Comparison of ENCODE assay signal across 12 cellular contexts in the genomic region with DNA sequence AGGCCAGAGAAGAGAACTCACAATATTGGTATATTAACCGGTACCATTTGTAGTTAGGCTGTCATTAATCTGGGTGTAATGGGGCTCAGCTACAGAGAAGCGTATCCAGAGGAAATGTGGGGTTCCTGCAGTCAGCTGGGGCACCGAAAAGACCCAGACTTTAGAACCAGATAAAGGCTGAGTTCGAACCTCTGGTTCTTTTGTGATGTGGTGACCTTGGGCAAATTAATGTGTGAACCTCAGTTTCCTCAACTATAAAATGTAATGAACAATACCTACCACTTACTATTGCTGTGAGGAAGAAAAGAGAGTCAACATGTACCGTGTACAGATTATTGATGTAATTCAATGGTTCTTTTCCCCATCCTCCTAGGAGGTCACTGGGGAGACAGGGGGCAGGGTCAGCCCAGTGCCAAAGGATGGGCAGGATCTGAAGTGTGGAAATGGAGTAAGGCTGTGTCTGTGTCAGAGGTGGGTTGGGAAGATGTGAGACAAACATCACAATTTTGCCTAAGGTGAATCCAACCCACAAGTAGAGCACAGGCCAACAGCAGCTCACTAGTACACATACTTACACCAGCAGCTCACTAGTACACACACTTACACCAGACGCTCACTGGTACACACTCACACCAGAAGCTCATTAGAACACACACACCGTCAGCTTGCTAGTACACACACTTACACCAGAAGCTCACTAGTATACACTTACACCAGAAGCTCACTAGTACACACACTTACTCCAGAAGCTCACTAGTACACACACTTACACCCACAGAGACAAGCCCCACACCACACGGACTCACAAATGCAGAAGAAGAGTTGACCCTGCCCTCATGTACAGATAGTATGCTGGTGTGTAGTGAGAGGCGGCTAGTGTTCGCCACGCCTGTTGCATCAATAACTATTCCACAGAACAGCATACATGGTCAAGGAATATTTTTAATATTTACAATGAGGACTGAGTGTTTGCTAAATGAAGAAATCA. TPM values are rescaled to one million over a fixed set of nuclear protein-coding genes. Genes with fewer than 3 reads are reported as not detected.
DNase-seq lines count a peak whose midpoint lies in the region; ATAC-seq and TF ChIP-seq lines count a peak whose summit lies in the region.
"Had no signal": no experiment of that assay in that cellular context is flagged by ENCODE, and none has a peak within 500 bp of the region (broad histone marks: within the 10 kb centered on the region; RNA-seq: fewer than 3 reads in every experiment).

No MANE protein-coding gene starts in this region.

- CTCF ChIA-PET in Calu3 (lab: Charles Lee), result interaction anchor here (0.6 kb wide), 1 partner anchor 262 kb away, joined by 3 read pairs; no protein-coding TSS in a partner anchor

- no peak for ATAC-seq in lower lobe of right lung
- ATAC-seq in upper lobe of right lung, result no peak
- ATAC-seq in GM21619 (IDR thresholded peaks at IDR 0.05; ENCODE audit: unreplicated experiment), result no peak

- H3K27ac Mint-ChIP-seq in activated T-helper 2 cell treated with anti-CD3 and anti-CD28 coated beads, Interferon-gamma antibody, Interleukin-2, Interleukin-4, amounts not matched to agents 10 μg/mL and 5 μg/mL and 100 μg/mL, durations not matched to agents 14 hours and 24 hours and 36 hours, result peak overlapping the region; percentile 99
- no peak overlapping the region for H3K27ac Mint-ChIP-seq in Calu3 (ENCODE audit: unreplicated experiment)

- peak overlapping the region; percentile 95 for H3K4me3 Mint-ChIP-seq in activated T-helper 2 cell treated with anti-CD3 and anti-CD28 coated beads, Interferon-gamma antibody, Interleukin-2, Interleukin-4, amounts not matched to agents 10 μg/mL and 5 μg/mL and 100 μg/mL, durations not matched to agents 14 hours and 24 hours and 36 hours (ENCODE audit: low read depth)
- no peak overlapping the region for H3K4me3 Mint-ChIP-seq in Calu3 (ENCODE audit: low read depth, unreplicated experiment)

- H3K4me1 ChIP-seq in lower lobe of right lung (peaks cover 16% of the 10 kb centered on the region), upper lobe of right lung (peaks cover 15% of the 10 kb centered on the region)

- H3K9me3 ChIP-seq in lower lobe of right lung (no peaks in the 10 kb centered on the region), upper lobe of right lung (no peaks in the 10 kb centered on the region)

- H3K27me3 ChIP-seq in lower lobe of right lung (ENCODE audit: low read depth) (peaks cover 34% of the 10 kb centered on the region), upper lobe of right lung (peaks cover 52% of the 10 kb centered on the region)

- no TSS peak for BruUV-seq in Calu3 (replicated peaks; lab: Mats Ljungman, UMichigan)

- H3K36me3 ChIP-seq in lower lobe of right lung (no peaks in the 10 kb centered on the region), upper lobe of right lung (no peaks in the 10 kb centered on the region)

- H3K27ac ChIP-seq in lower lobe of right lung (peak overlapping the region; percentile 76), upper lobe of right lung (peak overlapping the region; percentile 77)
- H3K27ac ChIP-seq: SK-N-MC had no signal

- peaks cover 70% of the 10 kb centered on the region for H3K4me1 Mint-ChIP-seq in activated T-helper 2 cell treated with anti-CD3 and anti-CD28 coated beads, Interferon-gamma antibody, Interleukin-2, Interleukin-4, amounts not matched to agents 10 μg/mL and 5 μg/mL and 100 μg/mL, durations not matched to agents 14 hours and 24 hours and 36 hours (ENCODE audit: low read depth)
- H3K4me1 Mint-ChIP-seq in Calu3 (ENCODE audit: low read depth, unreplicated experiment), result peaks cover 17% of the 10 kb centered on the region

- TF ChIP-seq CTCF in lower lobe of right lung (IDR thresholded peaks at IDR 0.05) (no peak), upper lobe of right lung (IDR thresholded peaks at IDR 0.05) (no peak), Calu3 (IDR thresholded peaks at IDR 0.05; ENCODE audit: unreplicated experiment) (no peak)

- DNase-seq in activated gamma-delta T cell treated with Interleukin-2 at 50 U/mL for 16 hours (peak; percentile 34), activated gamma-delta T cell (lab: John Stamatoyannopoulos, UW) (no peak), lower lobe of right lung (no peak), upper lobe of right lung (no peak), Calu3 (no peak), erythroblast (lab: John Stamatoyannopoulos, UW) (no peak)
- no peak for DNase-seq in activated T-helper 2 cell treated with anti-CD3 and anti-CD28 coated beads, Interferon-gamma antibody, Interleukin-2, Interleukin-4, amounts not matched to agents 10 μg/mL and 5 μg/mL and 100 μg/mL, durations not matched to agents 14 hours and 24 hours and 36 hours (ENCODE audit: low spot score)
- DNase-seq: GF-D8; stimulated activated CD4-positive, alpha-beta T cell treated with anti-CD3 and anti-CD28 coated beads, Interleukin-2, amount 100 ng/mL, for 48 hours had no signal

- no peaks in the 10 kb centered on the region for H3K27me3 Mint-ChIP-seq in activated T-helper 2 cell treated with anti-CD3 and anti-CD28 coated beads, Interferon-gamma antibody, Interleukin-2, Interleukin-4, amounts not matched to agents 10 μg/mL and 5 μg/mL and 100 μg/mL, durations not matched to agents 14 hours and 24 hours and 36 hours (ENCODE audit: low read depth)
- H3K27me3 Mint-ChIP-seq in Calu3 (ENCODE audit: unreplicated experiment), result peaks cover 98% of the 10 kb centered on the region

- no peaks in the 10 kb centered on the region for H3K9me3 Mint-ChIP-seq in activated T-helper 2 cell treated with anti-CD3 and anti-CD28 coated beads, Interferon-gamma antibody, Interleukin-2, Interleukin-4, amounts not matched to agents 10 μg/mL and 5 μg/mL and 100 μg/mL, durations not matched to agents 14 hours and 24 hours and 36 hours
- no peaks in the 10 kb centered on the region for H3K9me3 Mint-ChIP-seq in Calu3 (ENCODE audit: low read depth, unreplicated experiment)

- H3K36me3 Mint-ChIP-seq in activated T-helper 2 cell treated with anti-CD3 and anti-CD28 coated beads, Interferon-gamma antibody, Interleukin-2, Interleukin-4, amounts not matched to agents 10 μg/mL and 5 μg/mL and 100 μg/mL, durations not matched to agents 14 hours and 24 hours and 36 hours (ENCODE audit: low read depth), result peaks cover 80% of the 10 kb centered on the region
- peaks cover 5% of the 10 kb centered on the region for H3K36me3 Mint-ChIP-seq in Calu3 (ENCODE audit: insufficient read depth, unreplicated experiment)

- intact Hi-C loops in activated T-helper 2 cell treated with anti-CD3 and anti-CD28 coated beads, Interferon-gamma antibody, Interleukin-2, Interleukin-4, amounts not matched to agents 10 μg/mL and 5 μg/mL and 100 μg/mL, durations not matched to agents 14 hours and 24 hours and 36 hours (cut with micrococcal nuclease), result loop anchor here (10.0 kb wide), 1 partner anchor 1784 kb away; a partner anchor contains a TSS
- intact Hi-C loops in lower lobe of right lung (cut with DNase I), result no loop called here
- intact Hi-C loops in upper lobe of right lung (cut with DNase I), result no loop called here
- intact Hi-C loops in Calu3 (cut with micrococcal nuclease; ENCODE audit: unreplicated experiment), result no loop called here

- H3K4me3 ChIP-seq in lower lobe of right lung (peak overlapping the region; percentile 44), upper lobe of right lung (peak overlapping the region; percentile 47)
- H3K4me3 ChIP-seq: SK-N-MC had no signal

- TF ChIP-seq POLR2A in erythroblast (IDR thresholded peaks at IDR 0.05; ENCODE audit: low read length), result no peak

RNA-seq across cellular contexts. Expression of a gene that starts 28.0 kb away (rescaled TPM):
- total RNA-seq in activated T-helper 2 cell treated with anti-CD3 and anti-CD28 coated beads, Interferon-gamma antibody, Interleukin-2, Interleukin-4, amounts not matched to agents 10 μg/mL and 5 μg/mL and 100 μg/mL, durations not matched to agents 14 hours and 24 hours and 36 hours, result not detected in 2 replicates
- total RNA-seq in lower lobe of right lung (not detected), upper lobe of right lung (not detected), Calu3 (2022) (0.64 TPM in 1 of 2 replicates, not detected in the other)
- total RNA-seq: dermis blood vessel endothelial cell had no signal

RNA-seq across cellular contexts. Expression of a gene that starts 49.5 kb away (rescaled TPM):
- total RNA-seq in activated T-helper 2 cell treated with anti-CD3 and anti-CD28 coated beads, Interferon-gamma antibody, Interleukin-2, Interleukin-4, amounts not matched to agents 10 μg/mL and 5 μg/mL and 100 μg/mL, durations not matched to agents 14 hours and 24 hours and 36 hours, result not detected in 2 replicates
- not detected for total RNA-seq in lower lobe of right lung
- not detected for total RNA-seq in upper lobe of right lung
- 12.4 and 16.8 TPM in 2 replicates for total RNA-seq in Calu3 (2022)
- total RNA-seq: dermis blood vessel endothelial cell had no signal

RNA-seq across cellular contexts. Expression of a gene that starts 56.1 kb away (rescaled TPM):
- 2.4 and 3.0 TPM in 2 replicates for total RNA-seq in activated T-helper 2 cell treated with anti-CD3 and anti-CD28 coated beads, Interferon-gamma antibody, Interleukin-2, Interleukin-4, amounts not matched to agents 10 μg/mL and 5 μg/mL and 100 μg/mL, durations not matched to agents 14 hours and 24 hours and 36 hours
- total RNA-seq in lower lobe of right lung, result 12.2 TPM
- 12.8 TPM for total RNA-seq in upper lobe of right lung
- total RNA-seq in Calu3 (2022), result 3.0 and 3.1 TPM in 2 replicates

Comparison
In these comparisons a context has a peak if more than half of its experiments do, and no peak if none do; other contexts are left out.
1. RNA of a gene that starts 49.5 kb away (total RNA-seq): 12.4 to 16.8 TPM in Calu3; not detected in lower lobe of right lung (single experiment), not detected in activated T-helper 2 cell treated with anti-CD3 and anti-CD28 coated beads, Interferon-gamma antibody, Interleukin-2, Interleukin-4, amounts not matched to agents 10 μg/mL and 5 μg/mL and 100 μg/mL, durations not matched to agents 14 hours and 24 hours and 36 hours and not detected in upper lobe of right lung (single experiment); every median in the first group is over 10 times any median in the second.